ENCODE assay signal across 1 cellular context in the genomic region with DNA sequence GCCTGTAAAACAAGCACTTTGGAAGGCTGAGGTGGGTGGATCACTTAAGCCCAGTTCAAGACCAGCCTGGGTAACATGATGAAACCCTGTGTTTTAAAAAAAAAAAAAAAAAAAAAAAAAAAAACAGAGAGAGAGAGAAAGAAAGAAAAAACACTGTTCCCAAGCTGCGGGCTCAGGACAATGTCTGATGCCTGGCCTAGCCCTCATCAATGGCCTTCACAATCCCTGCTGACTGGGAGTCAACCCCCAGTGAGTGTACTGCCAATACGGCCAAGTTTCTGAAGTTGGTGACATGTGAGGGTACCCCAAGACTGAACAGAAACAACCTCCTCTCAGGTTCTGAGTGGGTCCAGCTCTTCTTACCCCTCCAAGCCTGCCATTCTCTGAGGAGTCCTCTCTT.
TF ChIP-seq lines count a peak whose summit lies in the region.

No MANE protein-coding gene starts in this region.

TF ChIP-seq in HCT116, 20 proteins besides CTCF, POLR2A, EP300 and RAD21 (continued from another document):
- TF ChIP-seq ZBTB33 (IDR thresholded peaks at IDR 0.05; ENCODE audit: extremely low read depth, insufficient replicate concordance, low read length) (no peak), YY1 (IDR thresholded peaks at IDR 0.05; ENCODE audit: extremely low read depth, insufficient replicate concordance, low read depth, low read length) (no peak), SP1 (IDR thresholded peaks at IDR 0.05; ENCODE audit: low read depth) (no peak)
